Comparison of ENCODE assay signal across 11 cellular contexts in the genomic region with DNA sequence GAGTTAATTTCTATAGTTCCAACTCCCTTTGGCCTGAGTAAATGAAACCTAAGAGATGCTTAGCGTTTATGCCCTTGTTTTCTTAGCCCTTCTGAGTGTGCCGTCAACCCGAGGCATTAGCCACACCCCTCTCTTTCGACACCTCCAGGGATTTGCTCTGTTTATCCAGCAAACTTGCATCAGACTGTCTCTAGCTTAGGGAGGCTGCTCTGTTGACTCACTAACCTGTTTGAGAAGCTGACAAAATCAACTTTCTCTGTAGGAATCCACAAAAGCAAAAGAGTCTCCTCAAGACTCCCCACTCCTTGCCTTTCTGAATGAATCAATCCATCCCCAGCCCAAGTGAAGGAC.
A peak's percentile ranks its signal among the peaks of the same experiment; 100 is the strongest.
DNase-seq lines count a peak whose midpoint lies in the region; ATAC-seq and TF ChIP-seq lines count a peak whose summit lies in the region.
"Had no signal": no experiment of that assay in that cellular context is flagged by ENCODE, and none has a peak within 500 bp of the region (broad histone marks: within the 10 kb centered on the region; RNA-seq: fewer than 3 reads in every experiment).

No MANE protein-coding gene starts in this region.

- H3K36me3 Mint-ChIP-seq in immature natural killer cell, result peaks cover 0 to 6% (median 0%) of the 10 kb centered on the region in 3 donors

- no peak for TF ChIP-seq CTCF in ascending aorta (IDR thresholded peaks at IDR 0.05)
- TF ChIP-seq CTCF in upper lobe of right lung (IDR thresholded peaks at IDR 0.05), result no peak

- H3K9me3 Mint-ChIP-seq in immature natural killer cell, result no peaks in the 10 kb centered on the region

- H3K27ac Mint-ChIP-seq in immature natural killer cell, result no peak overlapping the region

- no peak overlapping the region for H3K4me3 Mint-ChIP-seq in immature natural killer cell

- ATAC-seq in upper lobe of right lung, result peak; percentile 98

- peaks cover 10 to 38% of the 10 kb centered on the region in 2 donors for H3K4me1 ChIP-seq in ascending aorta
- no peaks in the 10 kb centered on the region for H3K4me1 ChIP-seq in upper lobe of right lung
- H3K4me1 ChIP-seq: HAP-1 had no signal

- peaks cover 0 to 10% (median 4%) of the 10 kb centered on the region in 3 donors for H3K27me3 Mint-ChIP-seq in immature natural killer cell (ENCODE audit: low read depth in 3 of 3)

- H3K4me1 Mint-ChIP-seq in immature natural killer cell, result no peaks in the 10 kb centered on the region

- no peak overlapping the region for H3K4me3 ChIP-seq in ascending aorta
- no peak overlapping the region for H3K4me3 ChIP-seq in upper lobe of right lung
- H3K4me3 ChIP-seq: HAP-1 had no signal

- H3K27ac ChIP-seq in ascending aorta (peak overlapping the region; percentile 56 to 61), upper lobe of right lung (no peak overlapping the region)

- intact Hi-C loops in ascending aorta (cut with DNase I) (no loop called here), upper lobe of right lung (cut with DNase I) (no loop called here)

- H3K27me3 ChIP-seq in ascending aorta (no peaks in the 10 kb centered on the region), upper lobe of right lung (no peaks in the 10 kb centered on the region)

- DNase-seq in NCI-H1436 (lab: John Stamatoyannopoulos, UW) (peak; percentile 12), NCI-H1436 treated with DMSO at 0.1 percent for 48 hours (lab: John Stamatoyannopoulos, UW) (no peak), ascending aorta (ENCODE audit: low spot score in 2 of 2) (peak; percentile 50 to 90), iPS-NIHi7 (ENCODE audit: extremely low spot score) (peak; percentile 68), upper lobe of right lung (peak; percentile 66), immature natural killer cell (no peak), NCI-H2029 treated with DMSO at 0.1 percent for 48 hours (lab: John Stamatoyannopoulos, UW) (no peak), NCI-H146 (lab: John Stamatoyannopoulos, UW) (no peak)
- DNase-seq: AML-193; stimulated activated CD4-positive, alpha-beta T cell treated with anti-CD3 and anti-CD28 coated beads, Interleukin-15, amount 100 ng/mL, for 24 hours had no signal

- no peaks in the 10 kb centered on the region for H3K9me3 ChIP-seq in ascending aorta
- no peaks in the 10 kb centered on the region for H3K9me3 ChIP-seq in upper lobe of right lung
- H3K9me3 ChIP-seq: HAP-1 had no signal

- H3K36me3 ChIP-seq in ascending aorta (peaks cover 0 to 5% of the 10 kb centered on the region in 2 donors), upper lobe of right lung (no peaks in the 10 kb centered on the region)
- H3K36me3 ChIP-seq: HAP-1 had no signal

Comparison
In these comparisons a context has a peak if more than half of its experiments do, and no peak if none do; other contexts are left out.
1. DNase-seq: peak in NCI-H1436 (single experiment), ascending aorta (2 of 2), iPS-NIHi7 (single experiment) and upper lobe of right lung (single experiment); none in NCI-H1436 treated with DMSO at 0.1 percent for 48 hours (single experiment), immature natural killer cell (0 of 3), NCI-H2029 treated with DMSO at 0.1 percent for 48 hours (single experiment) and NCI-H146 (single experiment).